Comparison of ENCODE assay signal across 8 cellular contexts in the genomic region with DNA sequence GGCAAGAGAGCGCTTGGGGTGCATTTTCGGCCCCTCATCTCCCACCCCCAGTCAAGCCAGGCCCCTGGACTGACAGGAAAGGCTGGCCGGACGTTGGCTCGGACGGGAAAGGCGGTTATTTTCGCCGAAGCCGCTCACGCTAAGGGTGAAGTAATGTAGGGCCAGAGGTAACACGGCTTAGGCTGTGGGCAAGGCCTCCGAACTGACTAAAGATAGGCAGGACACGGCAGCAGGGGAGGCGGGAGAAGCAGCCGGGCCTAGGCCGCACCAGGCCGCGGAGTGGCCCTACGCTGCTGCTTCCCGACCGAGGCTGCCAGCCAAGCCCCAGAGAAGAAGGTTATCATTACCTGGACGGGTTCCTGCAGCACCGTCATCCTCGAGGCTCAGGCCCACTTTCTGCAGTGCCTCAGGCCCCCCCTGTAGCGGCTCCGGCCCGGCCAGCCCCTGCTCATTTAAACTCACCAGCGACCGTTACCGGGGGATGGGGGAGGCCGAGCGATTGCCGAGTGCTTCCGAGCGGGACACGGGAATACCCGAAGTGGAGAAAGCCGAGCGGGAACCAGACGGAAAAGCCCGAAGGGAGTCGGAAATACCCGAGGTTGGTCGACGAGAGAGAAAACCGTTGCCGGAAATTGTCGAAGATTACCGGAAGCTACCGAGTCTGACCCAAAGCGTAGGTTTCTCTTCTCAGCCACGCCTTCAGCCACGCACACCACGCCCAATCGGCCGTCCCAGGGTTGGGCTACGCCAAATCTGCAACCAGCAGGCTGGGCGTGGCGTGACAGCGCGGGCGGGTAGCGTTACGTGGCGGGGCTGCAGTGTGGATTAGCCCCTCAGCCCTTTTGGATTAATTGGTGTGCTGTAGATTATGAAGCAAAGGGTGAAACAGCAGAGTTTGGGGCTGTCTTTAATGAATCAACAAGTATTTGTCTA. TPM values are rescaled to one million over a fixed set of nuclear protein-coding genes. Genes with fewer than 3 reads are reported as not detected.
DNase-seq lines count a peak whose midpoint lies in the region; ATAC-seq and TF ChIP-seq lines count a peak whose summit lies in the region.

A gene with protein sequence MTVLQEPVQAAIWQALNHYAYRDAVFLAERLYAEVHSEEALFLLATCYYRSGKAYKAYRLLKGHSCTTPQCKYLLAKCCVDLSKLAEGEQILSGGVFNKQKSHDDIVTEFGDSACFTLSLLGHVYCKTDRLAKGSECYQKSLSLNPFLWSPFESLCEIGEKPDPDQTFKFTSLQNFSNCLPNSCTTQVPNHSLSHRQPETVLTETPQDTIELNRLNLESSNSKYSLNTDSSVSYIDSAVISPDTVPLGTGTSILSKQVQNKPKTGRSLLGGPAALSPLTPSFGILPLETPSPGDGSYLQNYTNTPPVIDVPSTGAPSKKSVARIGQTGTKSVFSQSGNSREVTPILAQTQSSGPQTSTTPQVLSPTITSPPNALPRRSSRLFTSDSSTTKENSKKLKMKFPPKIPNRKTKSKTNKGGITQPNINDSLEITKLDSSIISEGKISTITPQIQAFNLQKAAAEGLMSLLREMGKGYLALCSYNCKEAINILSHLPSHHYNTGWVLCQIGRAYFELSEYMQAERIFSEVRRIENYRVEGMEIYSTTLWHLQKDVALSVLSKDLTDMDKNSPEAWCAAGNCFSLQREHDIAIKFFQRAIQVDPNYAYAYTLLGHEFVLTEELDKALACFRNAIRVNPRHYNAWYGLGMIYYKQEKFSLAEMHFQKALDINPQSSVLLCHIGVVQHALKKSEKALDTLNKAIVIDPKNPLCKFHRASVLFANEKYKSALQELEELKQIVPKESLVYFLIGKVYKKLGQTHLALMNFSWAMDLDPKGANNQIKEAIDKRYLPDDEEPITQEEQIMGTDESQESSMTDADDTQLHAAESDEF (minus strand): TSS at position 497 of the 933 bp plus-strand sequence. CDS start 123 bp downstream, at position 374.

- no peaks in the 10 kb centered on the region for H3K36me3 Mint-ChIP-seq in progenitor cell of endocrine pancreas (ENCODE audit: insufficient read depth)

- no peaks in the 10 kb centered on the region for H3K9me3 ChIP-seq in left ventricle myocardium inferior (replicated peaks)

- H3K27me3 ChIP-seq in left ventricle myocardium inferior (ENCODE audit: low read depth) = no peaks in the 10 kb centered on the region

- H3K4me1 ChIP-seq in left ventricle myocardium inferior = peaks cover 57% of the 10 kb centered on the region

- H3K4me3 Mint-ChIP-seq in progenitor cell of endocrine pancreas (ENCODE audit: low read depth) = peak within 1 kb of the TSS; percentile 88

- H3K27me3 Mint-ChIP-seq in progenitor cell of endocrine pancreas = no peaks in the 10 kb centered on the region

- H3K4me1 Mint-ChIP-seq in progenitor cell of endocrine pancreas (ENCODE audit: low read depth) = peaks cover 14% of the 10 kb centered on the region

- H3K9me3 Mint-ChIP-seq in progenitor cell of endocrine pancreas (ENCODE audit: low read depth) = no peaks in the 10 kb centered on the region

- TF ChIP-seq CTCF in left ventricle myocardium inferior (IDR thresholded peaks at IDR 0.05; ENCODE audit: borderline replicate concordance) (no peak), progenitor cell of endocrine pancreas (IDR thresholded peaks at IDR 0.05; ENCODE audit: unreplicated experiment) (no peak)

- ATAC-seq in GM18498 (IDR thresholded peaks at IDR 0.05; ENCODE audit: unreplicated experiment) = peak; percentile 94
- ATAC-seq in HG02938 (IDR thresholded peaks at IDR 0.05; ENCODE audit: unreplicated experiment) = peak; percentile 88

- DNase-seq in NCI-H187 (lab: John Stamatoyannopoulos, UW) (peak; percentile 98 to 99), T-helper 2 cell (peak; percentile 97 to 100 (median 98)), left ventricle myocardium inferior (peak; percentile 99), progenitor cell of endocrine pancreas (ENCODE audit: low spot score, unreplicated experiment) (peak; percentile 99), ureter (ENCODE audit: low spot score) (peak; percentile 100)

- intact Hi-C loops in left ventricle myocardium inferior (cut with micrococcal nuclease) = no loop called here

- H3K27ac ChIP-seq in angular gyrus (ENCODE audit: low read depth, low read length) = peak within 1 kb of the TSS; percentile 83
- peak within 1 kb of the TSS; percentile 99 for H3K27ac ChIP-seq in left ventricle myocardium inferior (replicated peaks)

- no peaks in the 10 kb centered on the region for H3K36me3 ChIP-seq in left ventricle myocardium inferior

- H3K4me3 ChIP-seq in left ventricle myocardium inferior = peak within 1 kb of the TSS; percentile 94

- peak within 1 kb of the TSS; percentile 97 for H3K27ac Mint-ChIP-seq in progenitor cell of endocrine pancreas

RNA-seq across cellular contexts. Expression of the gene that starts here (rescaled TPM):
- total RNA-seq in left ventricle myocardium inferior (92.4 TPM), progenitor cell of endocrine pancreas (79.1 and 87.4 TPM in 2 replicates), ureter (80.3 TPM)

Comparison
In these comparisons a context has a peak if more than half of its experiments do, and no peak if none do; other contexts are left out.
1. Peak in every context shown above with its lines: DNase-seq, ATAC-seq, H3K4me3 ChIP-seq and H3K27ac ChIP-seq.